Comparison of ENCODE assay signal across 17 cellular contexts in the genomic region with DNA sequence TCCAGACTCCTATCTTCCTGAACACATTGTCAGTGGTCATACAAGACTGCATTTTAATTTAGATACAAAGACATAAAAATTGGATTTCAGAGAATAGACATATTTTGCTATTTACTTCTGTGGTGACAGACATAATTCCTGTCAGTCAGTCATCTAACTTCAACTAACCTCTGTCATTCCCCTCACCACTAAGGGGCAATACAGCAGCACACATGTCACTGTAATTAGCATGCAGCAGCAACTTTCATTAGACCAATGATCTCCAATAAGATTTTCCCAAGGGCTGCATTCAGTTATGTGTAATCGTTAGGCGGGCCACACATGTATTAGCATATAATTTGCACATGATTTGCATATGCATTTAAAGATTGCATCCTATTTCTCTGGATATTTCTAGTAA.
DNase-seq lines count a peak whose midpoint lies in the region; ATAC-seq and TF ChIP-seq lines count a peak whose summit lies in the region.
"Had no signal": no experiment of that assay in that cellular context is flagged by ENCODE, and none has a peak within 500 bp of the region (broad histone marks: within the 10 kb centered on the region; RNA-seq: fewer than 3 reads in every experiment).

No MANE protein-coding gene starts in this region.

- H3K27me3 Mint-ChIP-seq in chondrocyte (ENCODE audit: low read depth), result no peaks in the 10 kb centered on the region
- H3K27me3 Mint-ChIP-seq: activated CD8-positive, alpha-beta memory T cell treated with anti-CD3 and anti-CD28 coated beads, Interleukin-2, amount 10 ng/mL, durations not matched to agents 7 days and 5 days; activated naive CD8-positive, alpha-beta T cell treated with anti-CD3 and anti-CD28 coated beads, Interleukin-2, amount 10 ng/mL, durations not matched to agents 7 days and 5 days; activated T-helper 17 cell treated with anti-CD3 and anti-CD28 coated beads, Interleukin-2, amount 50 U/mL, for 72 hours had no signal

- no peak overlapping the region for H3K4me3 ChIP-seq in gastrocnemius medialis
- H3K4me3 ChIP-seq: BLaER1, breast epithelium, GM23248 had no signal

- peak; percentile 6 for TF ChIP-seq CTCF in GM10248 (IDR thresholded peaks at IDR 0.05; ENCODE audit: control extremely low read depth, extremely low read depth, low read depth, missing control alignments)
- peak; percentile 40 for TF ChIP-seq CTCF in chondrocyte (IDR thresholded peaks at IDR 0.05)
- no peak for TF ChIP-seq CTCF in gastrocnemius medialis (IDR thresholded peaks at IDR 0.05 in 4 of 5, conservative IDR thresholded peaks at IDR 0.05 in 1 of 5)

- no peak overlapping the region for H3K27ac ChIP-seq in gastrocnemius medialis
- H3K27ac ChIP-seq: BLaER1, breast epithelium, GM23248 had no signal

- no peaks in the 10 kb centered on the region for H3K27me3 ChIP-seq in gastrocnemius medialis
- H3K27me3 ChIP-seq: BLaER1, breast epithelium had no signal

- intact Hi-C loops in gastrocnemius medialis (cut with DNase I; ENCODE audit: low total_unique reads), result no loop called here

- ATAC-seq in gastrocnemius medialis (no peak), GM19467 (IDR thresholded peaks at IDR 0.05; ENCODE audit: unreplicated experiment) (no peak)
- ATAC-seq: activated CD8-positive, alpha-beta memory T cell treated with anti-CD3 and anti-CD28 coated beads, Interleukin-2, amount 10 ng/mL, durations not matched to agents 7 days and 5 days; activated T-helper 17 cell treated with anti-CD3 and anti-CD28 coated beads, Interleukin-2, amount 50 U/mL, for 72 hours had no signal

- H3K4me1 ChIP-seq in gastrocnemius medialis, result no peaks in the 10 kb centered on the region
- H3K4me1 ChIP-seq: BLaER1, breast epithelium had no signal

- H3K4me3 Mint-ChIP-seq in chondrocyte (ENCODE audit: unreplicated experiment), result no peak overlapping the region
- H3K4me3 Mint-ChIP-seq: activated CD8-positive, alpha-beta memory T cell treated with anti-CD3 and anti-CD28 coated beads, Interleukin-2, amount 10 ng/mL, durations not matched to agents 7 days and 5 days; activated naive CD8-positive, alpha-beta T cell treated with anti-CD3 and anti-CD28 coated beads, Interleukin-2, amount 10 ng/mL, durations not matched to agents 7 days and 5 days; activated T-helper 17 cell treated with anti-CD3 and anti-CD28 coated beads, Interleukin-2, amount 50 U/mL, for 72 hours; T-helper 1 cell treated with Interleukin-12 subunit alpha and Interleukin-12 subunit beta and Interleukin-4 antibody, amounts not matched to agents 30 μg/mL and 1 μg/mL, for 36 hours had no signal

- no peaks in the 10 kb centered on the region for H3K36me3 ChIP-seq in gastrocnemius medialis
- H3K36me3 ChIP-seq: BLaER1, breast epithelium had no signal

- no peaks in the 10 kb centered on the region for H3K36me3 Mint-ChIP-seq in chondrocyte (ENCODE audit: low read depth)
- H3K36me3 Mint-ChIP-seq: activated CD8-positive, alpha-beta memory T cell treated with anti-CD3 and anti-CD28 coated beads, Interleukin-2, amount 10 ng/mL, durations not matched to agents 7 days and 5 days; activated naive CD8-positive, alpha-beta T cell treated with anti-CD3 and anti-CD28 coated beads, Interleukin-2, amount 10 ng/mL, durations not matched to agents 7 days and 5 days had no signal

- no peak for TF ChIP-seq POLR2A in gastrocnemius medialis (IDR thresholded peaks at IDR 0.05)

- peak; percentile 16 for DNase-seq in COR-L47 (lab: John Stamatoyannopoulos, UW)
- DNase-seq in GM10248 (ENCODE audit: extremely low spot score), result no peak
- DNase-seq in NCI-H748 treated with DMSO at 0.1 percent for 48 hours (lab: John Stamatoyannopoulos, UW), result peak; percentile 7
- no peak for DNase-seq in chondrocyte (ENCODE audit: low spot score)
- no peak for DNase-seq in gastrocnemius medialis
- DNase-seq in SKM-1 treated with dmso at 0.1 percent for 144 hours (lab: John Stamatoyannopoulos, UW; ENCODE audit: unreplicated experiment), result no peak
- DNase-seq: activated CD4-positive, alpha-beta T cell treated with anti-CD3 and anti-CD28 coated beads for 1 hour; activated CD8-positive, alpha-beta memory T cell treated with anti-CD3 and anti-CD28 coated beads, Interleukin-2, amount 10 ng/mL, durations not matched to agents 7 days and 5 days; activated naive CD8-positive, alpha-beta T cell treated with anti-CD3 and anti-CD28 coated beads, Interleukin-2, amount 10 ng/mL, durations not matched to agents 7 days and 5 days; GM23248; NCI-H1092; Right ventricle myocardium superior had no signal

- CTCF ChIA-PET in GM10248 (lab: Yijun Ruan, JAX), result no interaction called here

- H3K9me3 ChIP-seq in gastrocnemius medialis, result no peaks in the 10 kb centered on the region
- H3K9me3 ChIP-seq: BLaER1, breast epithelium had no signal

- POLR2A ChIA-PET in GM10248 (lab: Yijun Ruan, JAX), result no interaction called here

- in situ Hi-C loops in gastrocnemius medialis (cut with MboI; ENCODE audit: low sequenced_read_pairs in 4 of 4), result no loop called here

- H3K27ac Mint-ChIP-seq in chondrocyte (ENCODE audit: unreplicated experiment), result no peak overlapping the region
- H3K27ac Mint-ChIP-seq: activated CD8-positive, alpha-beta memory T cell treated with anti-CD3 and anti-CD28 coated beads, Interleukin-2, amount 10 ng/mL, durations not matched to agents 7 days and 5 days; activated naive CD8-positive, alpha-beta T cell treated with anti-CD3 and anti-CD28 coated beads, Interleukin-2, amount 10 ng/mL, durations not matched to agents 7 days and 5 days; activated T-helper 17 cell treated with anti-CD3 and anti-CD28 coated beads, Interleukin-2, amount 50 U/mL, for 72 hours; T-helper 1 cell treated with Interleukin-12 subunit alpha and Interleukin-12 subunit beta and Interleukin-4 antibody, amounts not matched to agents 30 μg/mL and 1 μg/mL, for 36 hours had no signal

- no peaks in the 10 kb centered on the region for H3K9me3 Mint-ChIP-seq in chondrocyte (ENCODE audit: low read depth)
- H3K9me3 Mint-ChIP-seq: activated naive CD8-positive, alpha-beta T cell treated with anti-CD3 and anti-CD28 coated beads, Interleukin-2, amount 10 ng/mL, durations not matched to agents 7 days and 5 days; activated T-helper 17 cell treated with anti-CD3 and anti-CD28 coated beads, Interleukin-2, amount 50 U/mL, for 72 hours; T-helper 1 cell treated with Interleukin-12 subunit alpha and Interleukin-12 subunit beta and Interleukin-4 antibody, amounts not matched to agents 30 μg/mL and 1 μg/mL, for 36 hours had no signal

- no peaks in the 10 kb centered on the region for H3K4me1 Mint-ChIP-seq in chondrocyte (ENCODE audit: low read depth)
- H3K4me1 Mint-ChIP-seq: activated CD8-positive, alpha-beta memory T cell treated with anti-CD3 and anti-CD28 coated beads, Interleukin-2, amount 10 ng/mL, durations not matched to agents 7 days and 5 days; activated naive CD8-positive, alpha-beta T cell treated with anti-CD3 and anti-CD28 coated beads, Interleukin-2, amount 10 ng/mL, durations not matched to agents 7 days and 5 days; activated T-helper 17 cell treated with anti-CD3 and anti-CD28 coated beads, Interleukin-2, amount 50 U/mL, for 72 hours had no signal

Comparison
In these comparisons a context has a peak if more than half of its experiments do, and no peak if none do; other contexts are left out.
1. DNase-seq: peak in COR-L47 (single experiment) and NCI-H748 treated with DMSO at 0.1 percent for 48 hours (single experiment); none in GM10248 (single experiment), chondrocyte (single experiment), gastrocnemius medialis (0 of 2) and SKM-1 treated with dmso at 0.1 percent for 144 hours (single experiment).
2. CTCF ChIP-seq: peak in GM10248 (single experiment) and chondrocyte (single experiment); none in gastrocnemius medialis (0 of 5).